In the genomic region with DNA sequence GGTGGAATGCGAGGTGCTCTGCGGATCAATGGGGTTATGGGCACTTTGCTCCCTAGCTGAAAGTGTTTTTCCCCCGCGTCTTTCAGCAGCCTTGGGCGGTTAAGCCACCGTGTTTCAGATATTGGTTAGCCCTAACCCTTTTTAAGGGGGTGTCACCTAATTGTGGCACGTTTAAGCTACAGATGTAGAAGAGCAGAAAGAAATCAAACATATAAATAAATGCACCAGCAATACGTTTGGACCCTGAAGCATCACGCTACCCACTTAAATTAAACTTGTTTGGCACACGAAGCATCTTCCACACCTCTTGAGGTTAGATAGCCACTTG, we compare ENCODE assay signal across 8 cellular contexts. TPM values are rescaled to one million over a fixed set of nuclear protein-coding genes. Genes with fewer than 3 reads are reported as not detected.
DNase-seq lines count a peak whose midpoint lies in the region; ATAC-seq lines count a peak whose summit lies in the region.

No MANE protein-coding gene starts in this region.

- peaks cover 6% of the 10 kb centered on the region for H3K27me3 ChIP-seq in CD4-positive, CD25-positive, alpha-beta regulatory T cell (ENCODE audit: control insufficient read depth, insufficient read depth, low read length)
- H3K27me3 ChIP-seq in layer of hippocampus (ENCODE audit: control insufficient read depth, insufficient read depth, low read length) (no peaks in the 10 kb centered on the region), thymus (ENCODE audit: control insufficient read depth, insufficient read depth) (no peaks in the 10 kb centered on the region)

- peak overlapping the region; percentile 85 to 98 (median 96) for H3K27ac Mint-ChIP-seq in CD4-positive, CD25-positive, alpha-beta regulatory T cell
- peak overlapping the region; percentile 89 for H3K27ac Mint-ChIP-seq in activated naive CD8-positive, alpha-beta T cell treated with anti-CD3 and anti-CD28 coated beads, Interleukin-2, amount 50 U/mL, for 24 hours

- peaks cover 3% of the 10 kb centered on the region for H3K36me3 ChIP-seq in CD4-positive, CD25-positive, alpha-beta regulatory T cell (ENCODE audit: control insufficient read depth, insufficient read depth, low read length)
- H3K36me3 ChIP-seq in thymus (ENCODE audit: control insufficient read depth, insufficient read depth), result no peaks in the 10 kb centered on the region

- no peak for DNase-seq in CD4-positive, CD25-positive, alpha-beta regulatory T cell
- DNase-seq in activated naive CD8-positive, alpha-beta T cell treated with anti-CD3 and anti-CD28 coated beads, Interleukin-2, amount 50 U/mL, for 24 hours, result no peak

- peaks cover 19 to 47% (median 35%) of the 10 kb centered on the region in 4 donors for H3K4me1 Mint-ChIP-seq in CD4-positive, CD25-positive, alpha-beta regulatory T cell
- peaks cover 28% of the 10 kb centered on the region for H3K4me1 Mint-ChIP-seq in activated naive CD8-positive, alpha-beta T cell treated with anti-CD3 and anti-CD28 coated beads, Interleukin-2, amount 50 U/mL, for 24 hours

- H3K9me3 ChIP-seq in CD4-positive, CD25-positive, alpha-beta regulatory T cell (ENCODE audit: control insufficient read depth in 2 of 2, low read length in 2 of 2), result no peaks in the 10 kb centered on the region
- no peaks in the 10 kb centered on the region for H3K9me3 ChIP-seq in thymus (ENCODE audit: control insufficient read depth)

- H3K27me3 Mint-ChIP-seq in CD4-positive, CD25-positive, alpha-beta regulatory T cell, result peaks cover 11% of the 10 kb centered on the region
- H3K27me3 Mint-ChIP-seq in activated naive CD8-positive, alpha-beta T cell treated with anti-CD3 and anti-CD28 coated beads, Interleukin-2, amount 50 U/mL, for 24 hours, result peaks cover 10% of the 10 kb centered on the region

- WGBS in thymus, result 15% methylated on average over 10 of the region's 10 CpGs

- peaks cover 5% of the 10 kb centered on the region for H3K36me3 Mint-ChIP-seq in CD4-positive, CD25-positive, alpha-beta regulatory T cell
- H3K36me3 Mint-ChIP-seq in activated naive CD8-positive, alpha-beta T cell treated with anti-CD3 and anti-CD28 coated beads, Interleukin-2, amount 50 U/mL, for 24 hours (ENCODE audit: low read depth), result peaks cover 25% of the 10 kb centered on the region

- H3K9me3 Mint-ChIP-seq in CD4-positive, CD25-positive, alpha-beta regulatory T cell, result peaks cover 0 to 2% (median 0%) of the 10 kb centered on the region in 7 donors
- no peaks in the 10 kb centered on the region for H3K9me3 Mint-ChIP-seq in activated naive CD8-positive, alpha-beta T cell treated with anti-CD3 and anti-CD28 coated beads, Interleukin-2, amount 50 U/mL, for 24 hours

- peak overlapping the region; percentile 94 for H3K4me3 ChIP-seq in CD4-positive, CD25-positive, alpha-beta regulatory T cell (ENCODE audit: low read depth, low read length)
- peak overlapping the region; percentile 87 for H3K4me3 ChIP-seq in thymus (ENCODE audit: low read length)

- H3K4me3 Mint-ChIP-seq in CD4-positive, CD25-positive, alpha-beta regulatory T cell, result peak overlapping the region; percentile 89 to 96 (median 94)
- H3K4me3 Mint-ChIP-seq in activated naive CD8-positive, alpha-beta T cell treated with anti-CD3 and anti-CD28 coated beads, Interleukin-2, amount 50 U/mL, for 24 hours, result peak overlapping the region; percentile 89

- peaks cover 20% of the 10 kb centered on the region for H3K4me1 ChIP-seq in CD4-positive, CD25-positive, alpha-beta regulatory T cell (ENCODE audit: control insufficient read depth, insufficient read depth, low read length, poor library complexity, severe bottlenecking)
- peaks cover 4% of the 10 kb centered on the region for H3K4me1 ChIP-seq in thymus (ENCODE audit: control insufficient read depth, insufficient read depth, low read length)

- no peak for ATAC-seq in CD4-positive, CD25-positive, alpha-beta regulatory T cell (ENCODE audit: low read depth in 2 of 2)
- ATAC-seq in HG02623 (IDR thresholded peaks at IDR 0.05; ENCODE audit: unreplicated experiment), result peak; percentile 24
- no peak for ATAC-seq in activated naive CD8-positive, alpha-beta T cell treated with anti-CD3 and anti-CD28 coated beads, Interleukin-2, amount 50 U/mL, for 24 hours
- ATAC-seq in HG03159 (IDR thresholded peaks at IDR 0.05; ENCODE audit: unreplicated experiment), result no peak
- ATAC-seq in HG03196 (IDR thresholded peaks at IDR 0.05; ENCODE audit: unreplicated experiment), result no peak
- ATAC-seq in GM18520 (IDR thresholded peaks at IDR 0.05; ENCODE audit: unreplicated experiment), result no peak

- peak overlapping the region; percentile 90 for H3K27ac ChIP-seq in CD4-positive, CD25-positive, alpha-beta regulatory T cell (ENCODE audit: insufficient read depth, low read length, poor library complexity, severe bottlenecking)
- H3K27ac ChIP-seq in layer of hippocampus (ENCODE audit: low read depth, low read length) (peak overlapping the region; percentile 80), thymus (ENCODE audit: low read depth) (no peak overlapping the region)

RNA-seq across cellular contexts. Expression of a gene that starts 0.7 kb away (rescaled TPM):
- 56.1 TPM for total RNA-seq in CD4-positive, CD25-positive, alpha-beta regulatory T cell
- polyA plus RNA-seq in CD4-positive, CD25-positive, alpha-beta regulatory T cell, result 10 to 100 TPM in 2 of 4 donors, 1 to 10 TPM in 2; 5.7 to 12.7 (median 10.1) TPM
- polyA plus RNA-seq in thymus, result 16.7 TPM

RNA-seq across cellular contexts. Expression of a gene that starts 26.0 kb away (rescaled TPM):
- 11.1 TPM for total RNA-seq in CD4-positive, CD25-positive, alpha-beta regulatory T cell
- 1 to 10 TPM in 3 of 4 donors, under 1 TPM in 1; 0.47 to 3.5 (median 2.9) TPM for polyA plus RNA-seq in CD4-positive, CD25-positive, alpha-beta regulatory T cell
- polyA plus RNA-seq in thymus, result 5.1 TPM
